Comparison of ENCODE assay signal across 1 cellular context in genomic region chr11:130861902-130862552, GRCh38.
TF ChIP-seq lines count a peak whose summit lies in the region.

No MANE protein-coding gene starts in this region.

TF ChIP-seq in HepG2, 621 proteins besides CTCF, POLR2A, EP300 and RAD21 (continued from another document and continues in another):
- TF ChIP-seq, protein P1, sequence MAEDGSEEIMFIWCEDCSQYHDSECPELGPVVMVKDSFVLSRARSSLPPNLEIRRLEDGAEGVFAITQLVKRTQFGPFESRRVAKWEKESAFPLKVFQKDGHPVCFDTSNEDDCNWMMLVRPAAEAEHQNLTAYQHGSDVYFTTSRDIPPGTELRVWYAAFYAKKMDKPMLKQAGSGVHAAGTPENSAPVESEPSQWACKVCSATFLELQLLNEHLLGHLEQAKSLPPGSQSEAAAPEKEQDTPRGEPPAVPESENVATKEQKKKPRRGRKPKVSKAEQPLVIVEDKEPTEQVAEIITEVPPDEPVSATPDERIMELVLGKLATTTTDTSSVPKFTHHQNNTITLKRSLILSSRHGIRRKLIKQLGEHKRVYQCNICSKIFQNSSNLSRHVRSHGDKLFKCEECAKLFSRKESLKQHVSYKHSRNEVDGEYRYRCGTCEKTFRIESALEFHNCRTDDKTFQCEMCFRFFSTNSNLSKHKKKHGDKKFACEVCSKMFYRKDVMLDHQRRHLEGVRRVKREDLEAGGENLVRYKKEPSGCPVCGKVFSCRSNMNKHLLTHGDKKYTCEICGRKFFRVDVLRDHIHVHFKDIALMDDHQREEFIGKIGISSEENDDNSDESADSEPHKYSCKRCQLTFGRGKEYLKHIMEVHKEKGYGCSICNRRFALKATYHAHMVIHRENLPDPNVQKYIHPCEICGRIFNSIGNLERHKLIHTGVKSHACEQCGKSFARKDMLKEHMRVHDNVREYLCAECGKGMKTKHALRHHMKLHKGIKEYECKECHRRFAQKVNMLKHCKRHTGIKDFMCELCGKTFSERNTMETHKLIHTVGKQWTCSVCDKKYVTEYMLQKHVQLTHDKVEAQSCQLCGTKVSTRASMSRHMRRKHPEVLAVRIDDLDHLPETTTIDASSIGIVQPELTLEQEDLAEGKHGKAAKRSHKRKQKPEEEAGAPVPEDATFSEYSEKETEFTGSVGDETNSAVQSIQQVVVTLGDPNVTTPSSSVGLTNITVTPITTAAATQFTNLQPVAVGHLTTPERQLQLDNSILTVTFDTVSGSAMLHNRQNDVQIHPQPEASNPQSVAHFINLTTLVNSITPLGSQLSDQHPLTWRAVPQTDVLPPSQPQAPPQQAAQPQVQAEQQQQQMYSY (CRISPR knock-in tag; IDR thresholded peaks at IDR 0.05): no peak
- no peak for TF ChIP-seq RFX3 (CRISPR knock-in tag; IDR thresholded peaks at IDR 0.05)
- no peak for TF ChIP-seq ZNF576 (CRISPR knock-in tag; IDR thresholded peaks at IDR 0.05)
- TF ChIP-seq GABPB1 (CRISPR knock-in tag; IDR thresholded peaks at IDR 0.05): peak; percentile 68
- no peak for TF ChIP-seq SRSF1 (optimal IDR thresholded peaks at IDR 0.05; ENCODE audit: low read depth, low read length)
- TF ChIP-seq ZNF780A (CRISPR knock-in tag; IDR thresholded peaks at IDR 0.05): no peak
- TF ChIP-seq HIC2 (CRISPR knock-in tag; IDR thresholded peaks at IDR 0.05; ENCODE audit: low read depth): no peak
- TF ChIP-seq, protein P2, sequence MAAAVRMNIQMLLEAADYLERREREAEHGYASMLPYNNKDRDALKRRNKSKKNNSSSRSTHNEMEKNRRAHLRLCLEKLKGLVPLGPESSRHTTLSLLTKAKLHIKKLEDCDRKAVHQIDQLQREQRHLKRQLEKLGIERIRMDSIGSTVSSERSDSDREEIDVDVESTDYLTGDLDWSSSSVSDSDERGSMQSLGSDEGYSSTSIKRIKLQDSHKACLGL (CRISPR knock-in tag; IDR thresholded peaks at IDR 0.05): no peak
- TF ChIP-seq CAMTA2 (CRISPR knock-in tag; IDR thresholded peaks at IDR 0.05; ENCODE audit: borderline replicate concordance): no peak
- no peak for TF ChIP-seq ZBTB8A (CRISPR knock-in tag; IDR thresholded peaks at IDR 0.05; ENCODE audit: borderline replicate concordance, low read depth)
- TF ChIP-seq GABPA (IDR thresholded peaks at IDR 0.05; ENCODE audit: low read depth, low read length): no peak
- TF ChIP-seq GABPA (CRISPR knock-in tag; IDR thresholded peaks at IDR 0.05; ENCODE audit: low read depth): peak; percentile 29; the same call in 1 of the 2 replicates
- no peak for TF ChIP-seq MTF2 (CRISPR knock-in tag; IDR thresholded peaks at IDR 0.05; ENCODE audit: borderline replicate concordance)
- 0 out of 2 replicates have a peak, but pooled peaks have one; percentile 36 for TF ChIP-seq ZNF24 (IDR thresholded peaks at IDR 0.05)
- no peak for TF ChIP-seq WIZ (CRISPR knock-in tag; IDR thresholded peaks at IDR 0.05)
- TF ChIP-seq RBAK (CRISPR knock-in tag; IDR thresholded peaks at IDR 0.05): no peak
- TF ChIP-seq BCL6 (CRISPR knock-in tag; IDR thresholded peaks at IDR 0.05): peak; percentile 31; the same call in 1 of the 2 replicates
- TF ChIP-seq AHDC1 (CRISPR knock-in tag; IDR thresholded peaks at IDR 0.05; ENCODE audit: borderline replicate concordance): no peak
- TF ChIP-seq THRA (CRISPR knock-in tag; IDR thresholded peaks at IDR 0.05; ENCODE audit: borderline replicate concordance): peak; percentile 67
- peak; percentile 63 for TF ChIP-seq AGO1 (IDR thresholded peaks at IDR 0.05; ENCODE audit: low read depth, low read length, poor library complexity, severe bottlenecking)
- TF ChIP-seq RFXANK (CRISPR knock-in tag; IDR thresholded peaks at IDR 0.05): no peak
- TF ChIP-seq, protein P3, sequence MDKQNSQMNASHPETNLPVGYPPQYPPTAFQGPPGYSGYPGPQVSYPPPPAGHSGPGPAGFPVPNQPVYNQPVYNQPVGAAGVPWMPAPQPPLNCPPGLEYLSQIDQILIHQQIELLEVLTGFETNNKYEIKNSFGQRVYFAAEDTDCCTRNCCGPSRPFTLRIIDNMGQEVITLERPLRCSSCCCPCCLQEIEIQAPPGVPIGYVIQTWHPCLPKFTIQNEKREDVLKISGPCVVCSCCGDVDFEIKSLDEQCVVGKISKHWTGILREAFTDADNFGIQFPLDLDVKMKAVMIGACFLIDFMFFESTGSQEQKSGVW (CRISPR knock-in tag; IDR thresholded peaks at IDR 0.05; ENCODE audit: borderline replicate concordance): no peak
- no peak for TF ChIP-seq ZFP1 (CRISPR knock-in tag; IDR thresholded peaks at IDR 0.05)
- no peak for TF ChIP-seq ATF7 (IDR thresholded peaks at IDR 0.05)
- no peak for TF ChIP-seq ATF7 (CRISPR knock-in tag; IDR thresholded peaks at IDR 0.05)
- TF ChIP-seq ZSCAN31 (CRISPR knock-in tag; IDR thresholded peaks at IDR 0.05; ENCODE audit: low read depth): no peak
- no peak for TF ChIP-seq ZNF510 (CRISPR knock-in tag; IDR thresholded peaks at IDR 0.05; ENCODE audit: low read depth)
- no peak for TF ChIP-seq ZNF543 (CRISPR knock-in tag; IDR thresholded peaks at IDR 0.05)
- peak; percentile 89; the same call in 1 of the 2 replicates for TF ChIP-seq ZNF556 (CRISPR knock-in tag; IDR thresholded peaks at IDR 0.05; ENCODE audit: borderline replicate concordance)
- TF ChIP-seq ZEB1 (IDR thresholded peaks at IDR 0.05; ENCODE audit: insufficient replicate concordance, low read depth): no peak
- TF ChIP-seq GLI4 (CRISPR knock-in tag; IDR thresholded peaks at IDR 0.05; ENCODE audit: borderline replicate concordance): no peak
- no peak for TF ChIP-seq HOXA7 (CRISPR knock-in tag; IDR thresholded peaks at IDR 0.05)
- no peak for TF ChIP-seq ZNF737 (CRISPR knock-in tag; IDR thresholded peaks at IDR 0.05; ENCODE audit: borderline replicate concordance)
- no peak for TF ChIP-seq U2AF2 (IDR thresholded peaks at IDR 0.05; ENCODE audit: low read depth, low read length)
- no peak for TF ChIP-seq FOSL1 (CRISPR knock-in tag; IDR thresholded peaks at IDR 0.05; ENCODE audit: borderline replicate concordance)
- TF ChIP-seq, protein P4, sequence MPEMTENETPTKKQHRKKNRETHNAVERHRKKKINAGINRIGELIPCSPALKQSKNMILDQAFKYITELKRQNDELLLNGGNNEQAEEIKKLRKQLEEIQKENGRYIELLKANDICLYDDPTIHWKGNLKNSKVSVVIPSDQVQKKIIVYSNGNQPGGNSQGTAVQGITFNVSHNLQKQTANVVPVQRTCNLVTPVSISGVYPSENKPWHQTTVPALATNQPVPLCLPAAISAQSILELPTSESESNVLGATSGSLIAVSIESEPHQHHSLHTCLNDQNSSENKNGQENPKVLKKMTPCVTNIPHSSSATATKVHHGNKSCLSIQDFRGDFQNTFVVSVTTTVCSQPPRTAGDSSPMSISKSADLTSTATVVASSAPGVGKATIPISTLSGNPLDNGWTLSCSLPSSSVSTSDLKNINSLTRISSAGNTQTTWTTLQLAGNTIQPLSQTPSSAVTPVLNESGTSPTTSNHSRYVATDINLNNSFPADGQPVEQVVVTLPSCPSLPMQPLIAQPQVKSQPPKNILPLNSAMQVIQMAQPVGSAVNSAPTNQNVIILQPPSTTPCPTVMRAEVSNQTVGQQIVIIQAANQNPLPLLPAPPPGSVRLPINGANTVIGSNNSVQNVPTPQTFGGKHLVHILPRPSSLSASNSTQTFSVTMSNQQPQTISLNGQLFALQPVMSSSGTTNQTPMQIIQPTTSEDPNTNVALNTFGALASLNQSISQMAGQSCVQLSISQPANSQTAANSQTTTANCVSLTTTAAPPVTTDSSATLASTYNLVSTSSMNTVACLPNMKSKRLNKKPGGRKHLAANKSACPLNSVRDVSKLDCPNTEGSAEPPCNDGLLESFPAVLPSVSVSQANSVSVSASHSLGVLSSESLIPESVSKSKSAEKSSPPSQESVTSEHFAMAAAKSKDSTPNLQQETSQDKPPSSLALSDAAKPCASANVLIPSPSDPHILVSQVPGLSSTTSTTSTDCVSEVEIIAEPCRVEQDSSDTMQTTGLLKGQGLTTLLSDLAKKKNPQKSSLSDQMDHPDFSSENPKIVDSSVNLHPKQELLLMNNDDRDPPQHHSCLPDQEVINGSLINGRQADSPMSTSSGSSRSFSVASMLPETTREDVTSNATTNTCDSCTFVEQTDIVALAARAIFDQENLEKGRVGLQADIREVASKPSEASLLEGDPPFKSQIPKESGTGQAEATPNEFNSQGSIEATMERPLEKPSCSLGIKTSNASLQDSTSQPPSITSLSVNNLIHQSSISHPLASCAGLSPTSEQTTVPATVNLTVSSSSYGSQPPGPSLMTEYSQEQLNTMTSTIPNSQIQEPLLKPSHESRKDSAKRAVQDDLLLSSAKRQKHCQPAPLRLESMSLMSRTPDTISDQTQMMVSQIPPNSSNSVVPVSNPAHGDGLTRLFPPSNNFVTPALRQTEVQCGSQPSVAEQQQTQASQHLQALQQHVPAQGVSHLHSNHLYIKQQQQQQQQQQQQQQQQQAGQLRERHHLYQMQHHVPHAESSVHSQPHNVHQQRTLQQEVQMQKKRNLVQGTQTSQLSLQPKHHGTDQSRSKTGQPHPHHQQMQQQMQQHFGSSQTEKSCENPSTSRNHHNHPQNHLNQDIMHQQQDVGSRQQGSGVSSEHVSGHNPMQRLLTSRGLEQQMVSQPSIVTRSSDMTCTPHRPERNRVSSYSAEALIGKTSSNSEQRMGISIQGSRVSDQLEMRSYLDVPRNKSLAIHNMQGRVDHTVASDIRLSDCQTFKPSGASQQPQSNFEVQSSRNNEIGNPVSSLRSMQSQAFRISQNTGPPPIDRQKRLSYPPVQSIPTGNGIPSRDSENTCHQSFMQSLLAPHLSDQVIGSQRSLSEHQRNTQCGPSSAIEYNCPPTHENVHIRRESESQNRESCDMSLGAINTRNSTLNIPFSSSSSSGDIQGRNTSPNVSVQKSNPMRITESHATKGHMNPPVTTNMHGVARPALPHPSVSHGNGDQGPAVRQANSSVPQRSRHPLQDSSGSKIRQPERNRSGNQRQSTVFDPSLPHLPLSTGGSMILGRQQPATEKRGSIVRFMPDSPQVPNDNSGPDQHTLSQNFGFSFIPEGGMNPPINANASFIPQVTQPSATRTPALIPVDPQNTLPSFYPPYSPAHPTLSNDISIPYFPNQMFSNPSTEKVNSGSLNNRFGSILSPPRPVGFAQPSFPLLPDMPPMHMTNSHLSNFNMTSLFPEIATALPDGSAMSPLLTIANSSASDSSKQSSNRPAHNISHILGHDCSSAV (CRISPR knock-in tag; IDR thresholded peaks at IDR 0.05; ENCODE audit: borderline replicate concordance): no peak
